Comparison of ENCODE assay signal across 17 cellular contexts in the genomic region with DNA sequence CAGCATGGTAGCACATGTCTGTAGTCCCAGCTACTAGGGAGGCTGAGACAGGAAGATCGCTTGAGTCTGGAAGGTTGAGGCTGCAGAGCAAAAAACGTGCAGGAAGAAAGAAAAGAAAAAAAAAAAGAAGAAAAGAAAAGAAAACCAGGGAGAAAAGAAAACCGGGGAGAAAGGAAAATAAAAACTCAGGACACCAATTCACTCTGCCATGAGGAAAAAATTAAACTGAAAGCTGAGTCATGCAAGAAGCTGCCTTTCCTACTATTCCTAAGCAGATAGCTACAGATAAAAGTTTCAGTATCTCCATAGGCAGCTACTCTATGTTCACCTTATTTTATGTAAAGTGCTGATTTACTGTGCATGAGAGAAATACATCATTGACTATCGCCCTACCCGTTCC. TPM values are rescaled to one million over a fixed set of nuclear protein-coding genes. Genes with fewer than 3 reads are reported as not detected.
DNase-seq lines count a peak whose midpoint lies in the region; TF ChIP-seq lines count a peak whose summit lies in the region.
"Had no signal": no experiment of that assay in that cellular context is flagged by ENCODE, and none has a peak within 500 bp of the region (broad histone marks: within the 10 kb centered on the region; RNA-seq: fewer than 3 reads in every experiment).

No MANE protein-coding gene starts in this region.

- no peaks in the 10 kb centered on the region for H3K27me3 ChIP-seq in adipocyte (replicated peaks; ENCODE audit: control insufficient read depth, insufficient read depth, low read length)
- no peaks in the 10 kb centered on the region for H3K27me3 ChIP-seq in hepatocyte
- no peaks in the 10 kb centered on the region for H3K27me3 ChIP-seq in tibial artery
- H3K27me3 ChIP-seq: BLaER1 treated with 17β-estradiol and CSF1 and Interleukin-3, amounts not matched to agents 10 nM and 100 nM; thyroid gland had no signal

- peak; percentile 75 for DNase-seq in adipocyte (ENCODE audit: low read depth)
- no peak for DNase-seq in hepatocyte (ENCODE audit: low spot score)
- DNase-seq in tibial artery = no peak
- DNase-seq in stimulated activated CD4-positive, alpha-beta T cell treated with anti-CD3 and anti-CD28 coated beads, Interleukin-2, amount 100 ng/mL, for 24 hours = no peak
- no peak for DNase-seq in hippocampal formation (lab: John Stamatoyannopoulos, UW)
- no peak for DNase-seq in NCI-H524 (lab: John Stamatoyannopoulos, UW)
- DNase-seq: activated CD4-positive, alpha-beta T cell treated with anti-CD3 and anti-CD28 coated beads, Interleukin-2, amount 50 U/mL, for 1 hour; DMS 273 treated with DMSO at 0.1 percent for 48 hours; H7; NCI-H187; NCI-H446 treated with DMSO at 0.1 percent for 48 hours; stimulated activated CD4-positive, alpha-beta T cell treated with anti-CD3 and anti-CD28 coated beads, Interleukin-2, amount 100 ng/mL, for 48 hours; thyroid gland had no signal

- H3K79me2 ChIP-seq in hepatocyte = peaks cover 10% of the 10 kb centered on the region

- POLR2A ChIA-PET in HEK293 (lab: Yijun Ruan, JAX) = no interaction called here

- TF ChIP-seq CTCF in HEK293 (tag by site-specific recombination; IDR thresholded peaks at IDR 0.05) = no peak
- TF ChIP-seq CTCF in hepatocyte (IDR thresholded peaks at IDR 0.05; ENCODE audit: poor library complexity) = no peak
- no peak for TF ChIP-seq CTCF in tibial artery (IDR thresholded peaks at IDR 0.05)

- no peak overlapping the region for H3K4me3 ChIP-seq in HEK293 (ENCODE audit: low read depth, low read length)
- H3K4me3 ChIP-seq in adipocyte (ENCODE audit: low read length) = peak overlapping the region; percentile 72
- no peak overlapping the region for H3K4me3 ChIP-seq in hepatocyte
- peak overlapping the region; percentile 32 to 43 for H3K4me3 ChIP-seq in tibial artery
- H3K4me3 ChIP-seq: BLaER1 treated with 17β-estradiol and CSF1 and Interleukin-3, amounts not matched to agents 10 nM and 100 nM; SJSA1; thyroid gland had no signal

- WGBS in hepatocyte (ENCODE audit: low lambda C conversion rate, missing lambda C conversion rate) = 83% methylated on average over 5 of the region's 5 CpGs

- no peak overlapping the region for H2AFZ ChIP-seq in hepatocyte

- peak overlapping the region; percentile 28 for H3K4me2 ChIP-seq in hepatocyte
- H3K4me2 ChIP-seq: BLaER1 treated with 17β-estradiol and CSF1 and Interleukin-3, amounts not matched to agents 10 nM and 100 nM had no signal

- no peaks in the 10 kb centered on the region for H3K9me3 ChIP-seq in HEK293 (ENCODE audit: control insufficient read depth, insufficient read depth, low read depth, low read length)
- H3K9me3 ChIP-seq in adipocyte (ENCODE audit: control insufficient read depth, low read length) = no peaks in the 10 kb centered on the region
- H3K9me3 ChIP-seq in hepatocyte (ENCODE audit: low read depth) = no peaks in the 10 kb centered on the region
- H3K9me3 ChIP-seq in tibial artery = no peaks in the 10 kb centered on the region
- H3K9me3 ChIP-seq: SJSA1, thyroid gland had no signal

- H4K20me1 ChIP-seq in hepatocyte (ENCODE audit: insufficient read depth, poor library complexity, severe bottlenecking) = no peaks in the 10 kb centered on the region
- H4K20me1 ChIP-seq: BLaER1 treated with 17β-estradiol and CSF1 and Interleukin-3, amounts not matched to agents 10 nM and 100 nM had no signal

- peak overlapping the region; percentile 88 for H3K9ac ChIP-seq in adipocyte (ENCODE audit: low read length)
- H3K9ac ChIP-seq: BLaER1 treated with 17β-estradiol and CSF1 and Interleukin-3, amounts not matched to agents 10 nM and 100 nM had no signal

- H3K27ac ChIP-seq in HEK293 (ENCODE audit: extremely low read depth, low read depth, low read length) = no peak overlapping the region
- H3K27ac ChIP-seq in hepatocyte = peak overlapping the region; percentile 33
- peak overlapping the region; percentile 99 to 100 for H3K27ac ChIP-seq in tibial artery
- H3K27ac ChIP-seq: BLaER1 treated with 17β-estradiol and CSF1 and Interleukin-3, amounts not matched to agents 10 nM and 100 nM; SJSA1; thyroid gland had no signal

- CTCF ChIA-PET in HEK293 (lab: Yijun Ruan, JAX) = interaction anchor here (0.7 to 3.0 kb wide), 4 partner anchors 20 to 288 kb away, joined by 3 to 14 read pairs (median 8); no protein-coding TSS in a partner anchor

- H3K4me1 ChIP-seq in HEK293 (ENCODE audit: control insufficient read depth, insufficient read depth, low read length) = no peaks in the 10 kb centered on the region
- peaks cover 77% of the 10 kb centered on the region for H3K4me1 ChIP-seq in adipocyte (ENCODE audit: control insufficient read depth, insufficient read depth, low read length)
- H3K4me1 ChIP-seq in hepatocyte (ENCODE audit: insufficient read depth) = peaks cover 12% of the 10 kb centered on the region
- H3K4me1 ChIP-seq in tibial artery = peaks cover 0 to 100% (median 63%) of the 10 kb centered on the region in 4 donors

- intact Hi-C loops in tibial artery (cut with DNase I; ENCODE audit: low total_unique reads) = no loop called here

- no peaks in the 10 kb centered on the region for H3K36me3 ChIP-seq in HEK293 (ENCODE audit: control insufficient read depth in 2 of 2, insufficient read depth in 1 of 2, low read length in 2 of 2)
- H3K36me3 ChIP-seq in adipocyte (ENCODE audit: control insufficient read depth, insufficient read depth, low read length, severe bottlenecking) = no peaks in the 10 kb centered on the region
- H3K36me3 ChIP-seq in hepatocyte (replicated peaks; ENCODE audit: insufficient read depth, low read depth) = no peaks in the 10 kb centered on the region
- H3K36me3 ChIP-seq in tibial artery = no peaks in the 10 kb centered on the region
- H3K36me3 ChIP-seq: BLaER1 treated with 17β-estradiol and CSF1 and Interleukin-3, amounts not matched to agents 10 nM and 100 nM; SJSA1; thyroid gland had no signal

- no peaks in the 10 kb centered on the region for H3K9me2 ChIP-seq in hepatocyte (replicated peaks; ENCODE audit: insufficient read depth)

TF ChIP-seq in HEK293, 187 proteins besides CTCF, POLR2A, EP300 and RAD21:
- TF ChIP-seq ZNF830 (tag by site-specific recombination; IDR thresholded peaks at IDR 0.05; ENCODE audit: low read depth) (no peak), PRDM1 (tag by site-specific recombination; IDR thresholded peaks at IDR 0.05) (peak; percentile 77)
TF ChIP-seq in HEK293: peak in this region for 1.

RNA-seq across cellular contexts. Expression of a gene that starts 10.5 kb away (rescaled TPM):
- 22.5 and 26.1 TPM in 2 replicates for total RNA-seq in hepatocyte
- 25.4 and 27.4 TPM in 2 replicates for polyA plus RNA-seq in hepatocyte
- total RNA-seq: MCF 10A, SJSA1 had no signal

Comparison
In these comparisons a context has a peak if more than half of its experiments do, and no peak if none do; other contexts are left out.
1. H3K4me3 ChIP-seq: peak in adipocyte (single experiment) and tibial artery (2 of 2); none in HEK293 (single experiment) and hepatocyte (single experiment).